ENCODE assay signal across 17 cellular contexts in the genomic region with DNA sequence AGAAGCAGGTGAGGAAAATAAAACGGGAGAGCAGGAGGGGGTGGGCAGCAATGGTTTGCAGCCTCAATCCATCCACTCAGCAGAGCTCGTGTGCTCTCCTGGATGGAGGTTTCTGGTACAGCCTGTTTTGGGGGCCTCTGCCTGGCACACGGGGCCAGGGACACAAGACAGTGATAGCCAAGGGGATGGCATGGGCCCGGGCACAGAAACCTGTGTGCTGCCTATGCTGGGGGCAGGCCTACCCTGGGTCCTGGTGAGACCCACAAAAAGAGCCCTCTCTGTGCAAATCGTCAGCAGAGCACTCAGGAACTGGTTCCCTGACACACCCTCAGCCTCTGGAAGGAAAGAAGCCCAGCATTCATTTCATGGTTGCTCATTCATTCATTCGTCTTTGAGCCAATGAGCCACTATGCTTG.
DNase-seq lines count a peak whose midpoint lies in the region; ATAC-seq and TF ChIP-seq lines count a peak whose summit lies in the region.
"Had no signal": no experiment of that assay in that cellular context is flagged by ENCODE, and none has a peak within 500 bp of the region (broad histone marks: within the 10 kb centered on the region; RNA-seq: fewer than 3 reads in every experiment).

No MANE protein-coding gene starts in this region.

- H3K27me3 ChIP-seq in BLaER1 (no peaks in the 10 kb centered on the region), RWPE2 (ENCODE audit: insufficient read depth, poor library complexity, severe bottlenecking) (peaks cover 3% of the 10 kb centered on the region), suprapubic skin (no peaks in the 10 kb centered on the region)
- H3K27me3 ChIP-seq: SJCRH30 had no signal

- ATAC-seq in RWPE2 (ENCODE audit: low read depth) (no peak), HG02623 (IDR thresholded peaks at IDR 0.05; ENCODE audit: unreplicated experiment) (no peak)
- ATAC-seq: HepG2, Right ventricle myocardium inferior had no signal

- peak overlapping the region; percentile 49; the same call in 1 of the 2 replicates for H3K9ac ChIP-seq in BLaER1

- H3K4me3 ChIP-seq in BLaER1 (no peak overlapping the region), RWPE2 (ENCODE audit: severe bottlenecking) (no peak overlapping the region), suprapubic skin (no peak overlapping the region)
- H3K4me3 ChIP-seq: SJCRH30 had no signal

- H4K20me1 ChIP-seq in BLaER1: peaks cover 13% of the 10 kb centered on the region

- peaks cover 23% of the 10 kb centered on the region for H3K36me3 ChIP-seq in BLaER1
- H3K36me3 ChIP-seq in RWPE2 (ENCODE audit: low read depth): no peaks in the 10 kb centered on the region
- no peaks in the 10 kb centered on the region for H3K36me3 ChIP-seq in suprapubic skin
- H3K36me3 ChIP-seq: SJCRH30 had no signal

- peaks cover 77% of the 10 kb centered on the region for H3K4me1 ChIP-seq in BLaER1
- H3K4me1 ChIP-seq in RWPE2 (ENCODE audit: insufficient read depth, poor library complexity, severe bottlenecking): no peaks in the 10 kb centered on the region
- H3K4me1 ChIP-seq in suprapubic skin: peaks cover 14% of the 10 kb centered on the region
- H3K4me1 ChIP-seq: SJCRH30 had no signal

- H3K9me3 ChIP-seq in BLaER1: no peaks in the 10 kb centered on the region
- no peaks in the 10 kb centered on the region for H3K9me3 ChIP-seq in RWPE2 (ENCODE audit: severe bottlenecking)
- no peaks in the 10 kb centered on the region for H3K9me3 ChIP-seq in suprapubic skin
- H3K9me3 ChIP-seq: SJCRH30 had no signal

- TF ChIP-seq EP300 in suprapubic skin (IDR thresholded peaks at IDR 0.05): no peak

- peak; percentile 31 for DNase-seq in RWPE2 (ENCODE audit: low spot score)
- peak; percentile 47 for DNase-seq in mesenteric fat pad (ENCODE audit: low spot score)
- peak; percentile 13 to 48 for DNase-seq in suprapubic skin (ENCODE audit: low spot score in 2 of 2)
- no peak for DNase-seq in NCI-H82 treated with DMSO at 0.1 percent for 48 hours (lab: John Stamatoyannopoulos, UW; ENCODE audit: unreplicated experiment)
- no peak for DNase-seq in activated CD4-positive, alpha-beta T cell treated with anti-CD3 and anti-CD28 coated beads, Interleukin-2, amount 50 U/mL, for 48 hours
- DNase-seq: CD4-positive, alpha-beta T cell; Karpas-422; NCI-H1092; NCI-H1436 treated with DMSO at 0.1 percent for 48 hours; NCI-H187 treated with DMSO at 0.1 percent for 48 hours; NCI-H2107; NCI-H748 treated with DMSO at 0.1 percent for 48 hours; SJCRH30 had no signal

- H3K27ac ChIP-seq in BLaER1 (peak overlapping the region; percentile 55), RWPE2 (ENCODE audit: poor library complexity, severe bottlenecking) (no peak overlapping the region), suprapubic skin (no peak overlapping the region)
- H3K27ac ChIP-seq: SJCRH30 had no signal

- H3K4me2 ChIP-seq in BLaER1: peak overlapping the region; percentile 74

- no peak for TF ChIP-seq POLR2A in suprapubic skin (IDR thresholded peaks at IDR 0.05)

- 83% methylated on average over 6 of the region's 6 CpGs for WGBS in suprapubic skin

- TF ChIP-seq CTCF in RWPE2 (IDR thresholded peaks at IDR 0.05; ENCODE audit: poor library complexity, severe bottlenecking): no peak
- TF ChIP-seq CTCF in suprapubic skin (IDR thresholded peaks at IDR 0.05): no peak

Comparison
In these comparisons a context has a peak if more than half of its experiments do, and no peak if none do; other contexts are left out.
1. DNase-seq: peak in RWPE2 (single experiment), mesenteric fat pad (single experiment) and suprapubic skin (2 of 2); none in NCI-H82 treated with DMSO at 0.1 percent for 48 hours (single experiment) and activated CD4-positive, alpha-beta T cell treated with anti-CD3 and anti-CD28 coated beads, Interleukin-2, amount 50 U/mL, for 48 hours (0 of 2).